ENCODE assay signal across 9 cellular contexts in the genomic region with DNA sequence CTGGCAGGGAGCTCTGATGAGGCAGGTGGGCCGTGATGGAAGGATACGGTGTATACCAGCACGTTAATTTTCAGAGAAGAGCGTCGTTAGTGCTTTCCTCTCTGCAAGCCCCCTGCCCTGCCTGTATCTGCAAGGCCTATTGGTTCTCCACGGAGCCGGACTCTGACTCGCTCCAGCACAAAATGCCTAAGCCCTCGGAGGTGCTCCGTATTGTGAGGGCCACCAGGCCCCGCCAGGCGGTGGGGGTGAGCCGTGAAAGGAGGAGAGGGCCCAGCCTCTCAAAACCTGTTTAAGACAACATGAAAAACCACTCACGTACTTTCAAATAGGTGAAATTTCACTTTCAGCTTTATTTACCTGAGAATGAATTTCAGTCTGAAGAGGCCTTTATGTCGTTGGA.
"Had no signal": no experiment of that assay in that cellular context is flagged by ENCODE, and none has a peak within 500 bp of the region (broad histone marks: within the 10 kb centered on the region; RNA-seq: fewer than 3 reads in every experiment).

No MANE protein-coding gene starts in this region.

- DNase-seq: GM23248, GOT3, H7, H9, HCEC 1CT, HFFc6 had no signal

- H3K27ac Mint-ChIP-seq: GM23338, HFFc6 had no signal

- H3K4me3 ChIP-seq: GM23248, GM23338, HAP-1 had no signal

- H3K36me3 ChIP-seq: HAP-1 had no signal

- H3K4me3 Mint-ChIP-seq: GM23338, H9, HFFc6 had no signal

- H3K27ac ChIP-seq: GM23248 had no signal

- H3K4me2 ChIP-seq: GM23338 had no signal

- H3K4me1 ChIP-seq: HAP-1 had no signal

- H3K9me3 ChIP-seq: HAP-1 had no signal

- H2AFZ ChIP-seq: GM23248, GM23338 had no signal

- H3K9ac ChIP-seq: GM23248 had no signal

- ATAC-seq: GM23338, HCT116 had no signal
